1 cellular context compared by ENCODE assay signal in genomic region chr12:112978163-112979081, GRCh38.
TF ChIP-seq lines count a peak whose summit lies in the region.

OAS2 (plus strand) TSS chr12:112978519; CDS start chr12:112978609, 90 bp downstream.

TF ChIP-seq in GM12878, 131 proteins besides CTCF, POLR2A, EP300 and RAD21 (continued from another document):
- TF ChIP-seq GATAD2B (conservative IDR thresholded peaks at IDR 0.05; ENCODE audit: low read depth) = no peak
- no peak for TF ChIP-seq CEBPZ (IDR thresholded peaks at IDR 0.05; ENCODE audit: low read depth, low read length)
- TF ChIP-seq PAX8 (IDR thresholded peaks at IDR 0.05) = no peak
- no peak; the same call in 1 of the 2 replicates for TF ChIP-seq NFXL1 (IDR thresholded peaks at IDR 0.05; ENCODE audit: borderline replicate concordance)
TF ChIP-seq in GM12878: peak in this region for 49.
